8 cellular contexts compared by ENCODE assay signal in genomic region chr10:45001382-45002148, GRCh38. TPM values are rescaled to one million over a fixed set of nuclear protein-coding genes. Genes with fewer than 3 reads are reported as not detected.
A peak's percentile ranks its signal among the peaks of the same experiment; 100 is the strongest.
DNase-seq lines count a peak whose midpoint lies in the region; ATAC-seq and TF ChIP-seq lines count a peak whose summit lies in the region.

No MANE protein-coding gene starts in this region.

- WGBS in iPS DF 6.9 (ENCODE audit: insufficient coverage, insufficient read length), result no CpG with 5 or more reads among the region's 13 CpGs

- H3K36me3 ChIP-seq in SJSA1 (peaks cover 37% of the 10 kb centered on the region), iPS DF 6.9 (ENCODE audit: control insufficient read depth, insufficient read depth, low read length) (no peaks in the 10 kb centered on the region; the same call in 1 of the 2 replicates)

- no peaks in the 10 kb centered on the region for H3K27me3 ChIP-seq in SJSA1 (replicated peaks)
- no peaks in the 10 kb centered on the region for H3K27me3 ChIP-seq in iPS DF 6.9 (ENCODE audit: control insufficient read depth, insufficient read depth, low read length)

- intact Hi-C loops in sciatic nerve (cut with DNase I), result loop anchor here (2.0 kb wide), 1 partner anchor 21 kb away; no protein-coding TSS in a partner anchor

- no peaks in the 10 kb centered on the region for H3K9me3 ChIP-seq in SJSA1 (replicated peaks)
- no peaks in the 10 kb centered on the region for H3K9me3 ChIP-seq in iPS DF 6.9 (ENCODE audit: control insufficient read depth, insufficient read depth, low read length)

- H3K27ac ChIP-seq in SJSA1 (peak overlapping the region; percentile 91), iPS DF 6.9 (ENCODE audit: low read length) (no peak overlapping the region)

- ATAC-seq in GM21526 (IDR thresholded peaks at IDR 0.05; ENCODE audit: low FRiP score, unreplicated experiment) (peak; percentile 76), sciatic nerve (peak; percentile 29)

- TF ChIP-seq CTCF in astrocyte of the cerebellum (IDR thresholded peaks at IDR 0.05; ENCODE audit: low read depth, low read length, missing control alignments), result peak; percentile 25

- H3K4me1 ChIP-seq in SJSA1 (replicated peaks) (peaks cover 49% of the 10 kb centered on the region), iPS DF 6.9 (ENCODE audit: control insufficient read depth, insufficient read depth, low read length) (peaks cover 4% of the 10 kb centered on the region)

- in situ Hi-C loops in astrocyte of the cerebellum (cut with HindIII; ENCODE audit: low sequenced_read_pairs), result loop anchor here (5.0 kb wide), 1 partner anchor 39 kb away; no protein-coding TSS in a partner anchor

- DNase-seq in ELR (ENCODE audit: low read depth), result peak; percentile 70
- DNase-seq in HT1080 (ENCODE audit: low read depth), result peak; percentile 44
- DNase-seq in SJSA1 (ENCODE audit: low read depth in 1 of 2, low spot score in 2 of 2), result peak; percentile 74 to 82
- DNase-seq in astrocyte of the cerebellum (ENCODE audit: low read depth), result no peak
- no peak for DNase-seq in iPS DF 6.9 (ENCODE audit: low read depth, low spot score)
- peak; percentile 80 for DNase-seq in sciatic nerve (ENCODE audit: low spot score)
- no peak for DNase-seq in T1000 (lab: John Stamatoyannopoulos, UW)

- H3K4me3 ChIP-seq in SJSA1 (peak overlapping the region; percentile 71), astrocyte of the cerebellum (ENCODE audit: low read depth, low read length) (peak overlapping the region; percentile 53), iPS DF 6.9 (ENCODE audit: low read length) (peak overlapping the region; percentile 79)

RNA-seq across cellular contexts. Expression of gene ZNF22, which starts 0.8 kb away (rescaled TPM):
- 14.6 and 16.3 TPM in 2 replicates for total RNA-seq in HT1080 (2014; rRNA removed; shearing (Covaris generic))
- polyA plus RNA-seq in HT1080 (2015; cell fraction: cytosol; rRNA removed), result 16.5 and 17.0 TPM in 2 replicates
- polyA plus RNA-seq in HT1080 (2015; cell fraction: nucleus; rRNA removed), result 6.8 and 8.5 TPM in 2 replicates
- 59.6 and 88.5 TPM in 2 replicates for total RNA-seq in SJSA1 (2014; rRNA removed; shearing (Covaris generic))
- 24.9 TPM for total RNA-seq in sciatic nerve

RNA-seq across cellular contexts. Expression of gene DEPP1, which starts 23.0 kb away (rescaled TPM):
- 0.97 and 1.2 TPM in 2 replicates for total RNA-seq in HT1080 (2014; rRNA removed; shearing (Covaris generic))
- 7.8 and 8.6 TPM in 2 replicates for polyA plus RNA-seq in HT1080 (2015; cell fraction: cytosol; rRNA removed)
- 8.7 and 11.5 TPM in 2 replicates for polyA plus RNA-seq in HT1080 (2015; cell fraction: nucleus; rRNA removed)
- 4.9 and 6.8 TPM in 2 replicates for total RNA-seq in SJSA1 (2014; rRNA removed; shearing (Covaris generic))
- 190 TPM for total RNA-seq in sciatic nerve

RNA-seq across cellular contexts. Expression of gene RASSF4, which starts 42.0 kb away (rescaled TPM):
- 6.6 and 7.8 TPM in 2 replicates for total RNA-seq in HT1080 (2014; rRNA removed; shearing (Covaris generic))
- polyA plus RNA-seq in HT1080 (2015; cell fraction: cytosol; rRNA removed), result 19.1 and 19.4 TPM in 2 replicates
- polyA plus RNA-seq in HT1080 (2015; cell fraction: nucleus; rRNA removed), result 31.4 and 46.0 TPM in 2 replicates
- total RNA-seq in SJSA1 (2014; rRNA removed; shearing (Covaris generic)), result 9.2 and 19.7 TPM in 2 replicates
- 63.7 TPM for total RNA-seq in sciatic nerve

Comparison
In these comparisons a context has a peak if more than half of its experiments do, and no peak if none do; other contexts are left out.
1. DNase-seq: peak in ELR (single experiment), HT1080 (single experiment), SJSA1 (2 of 2) and sciatic nerve (single experiment); none in astrocyte of the cerebellum (single experiment), iPS DF 6.9 (single experiment) and T1000 (single experiment).
2. RNA of gene DEPP1, which starts 23.0 kb away (total RNA-seq): 190 TPM in sciatic nerve (single experiment); 4.9 to 6.8 TPM in SJSA1 and 0.97 to 1.2 TPM in HT1080; every median in the first group is over 10 times any median in the second.
3. Peak in every context shown above with its lines, with median percentiles within 50 percentile points of each other: H3K4me3 ChIP-seq.